ENCODE assay signal across 1 cellular context in the genomic region with DNA sequence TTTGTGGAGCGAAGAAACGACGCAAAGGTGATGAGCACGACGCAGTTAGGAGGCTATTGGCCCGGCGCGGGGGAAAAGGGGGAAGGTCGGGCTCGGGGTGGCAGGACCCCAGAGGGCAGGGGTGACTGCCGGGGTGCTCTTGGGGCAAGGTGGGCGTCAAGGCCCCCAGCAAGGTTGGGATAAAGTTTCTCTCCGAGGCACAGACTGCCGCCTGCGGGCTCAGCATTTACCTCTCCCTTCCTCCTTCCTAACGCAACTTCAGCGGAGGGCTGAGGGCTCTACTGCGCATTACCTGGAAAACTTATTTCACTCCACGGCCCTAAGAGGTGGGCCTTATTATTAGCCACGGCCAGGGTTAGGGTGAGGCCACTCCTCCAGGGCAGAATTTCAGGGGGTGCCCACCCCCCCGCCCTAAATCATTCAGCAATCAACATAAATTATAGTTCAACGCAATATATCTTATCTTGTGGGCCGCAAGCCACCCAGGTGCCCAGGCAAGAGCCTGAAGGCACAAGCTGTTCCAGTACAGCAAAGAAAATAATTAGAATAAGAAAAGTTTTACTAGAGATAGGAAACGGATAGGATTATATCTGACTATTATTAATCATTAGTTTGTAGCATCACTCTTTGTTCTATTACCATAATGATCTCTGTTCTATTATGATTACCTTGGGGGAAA.
TF ChIP-seq lines count a peak whose summit lies in the region.
"Not testable (repeated sequence)": the region's sequence is repeated elsewhere in the genome, so short reads cannot be mapped to it uniquely, and the experiment has no call there.

No MANE protein-coding gene starts in this region.

TF ChIP-seq in HepG2, 621 proteins besides CTCF, POLR2A, EP300 and RAD21 (continued from another document):
- TF ChIP-seq ZBTB21 (CRISPR knock-in tag; IDR thresholded peaks at IDR 0.05) (peak; percentile 75; the same call in 1 of the 2 replicates), HDAC2 (CRISPR knock-in tag; IDR thresholded peaks at IDR 0.05) (0 out of 2 replicates have a peak, but pooled peaks have one; percentile 2), NCOA2 (CRISPR knock-in tag; IDR thresholded peaks at IDR 0.05) (peak; percentile 53; the same call in 1 of the 2 replicates), SP1 (CRISPR knock-in tag; IDR thresholded peaks at IDR 0.05) (peak; percentile 53)
- TF ChIP-seq, protein P1, sequence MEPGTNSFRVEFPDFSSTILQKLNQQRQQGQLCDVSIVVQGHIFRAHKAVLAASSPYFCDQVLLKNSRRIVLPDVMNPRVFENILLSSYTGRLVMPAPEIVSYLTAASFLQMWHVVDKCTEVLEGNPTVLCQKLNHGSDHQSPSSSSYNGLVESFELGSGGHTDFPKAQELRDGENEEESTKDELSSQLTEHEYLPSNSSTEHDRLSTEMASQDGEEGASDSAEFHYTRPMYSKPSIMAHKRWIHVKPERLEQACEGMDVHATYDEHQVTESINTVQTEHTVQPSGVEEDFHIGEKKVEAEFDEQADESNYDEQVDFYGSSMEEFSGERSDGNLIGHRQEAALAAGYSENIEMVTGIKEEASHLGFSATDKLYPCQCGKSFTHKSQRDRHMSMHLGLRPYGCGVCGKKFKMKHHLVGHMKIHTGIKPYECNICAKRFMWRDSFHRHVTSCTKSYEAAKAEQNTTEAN (CRISPR knock-in tag; conservative IDR thresholded peaks at IDR 0.05) = 0 out of 2 replicates have a peak, but pooled peaks have one; percentile 33
- not testable (repeated sequence) for TF ChIP-seq SP1 (IDR thresholded peaks at IDR 0.05)
